Comparison of ENCODE assay signal across 30 cellular contexts in the genomic region with DNA sequence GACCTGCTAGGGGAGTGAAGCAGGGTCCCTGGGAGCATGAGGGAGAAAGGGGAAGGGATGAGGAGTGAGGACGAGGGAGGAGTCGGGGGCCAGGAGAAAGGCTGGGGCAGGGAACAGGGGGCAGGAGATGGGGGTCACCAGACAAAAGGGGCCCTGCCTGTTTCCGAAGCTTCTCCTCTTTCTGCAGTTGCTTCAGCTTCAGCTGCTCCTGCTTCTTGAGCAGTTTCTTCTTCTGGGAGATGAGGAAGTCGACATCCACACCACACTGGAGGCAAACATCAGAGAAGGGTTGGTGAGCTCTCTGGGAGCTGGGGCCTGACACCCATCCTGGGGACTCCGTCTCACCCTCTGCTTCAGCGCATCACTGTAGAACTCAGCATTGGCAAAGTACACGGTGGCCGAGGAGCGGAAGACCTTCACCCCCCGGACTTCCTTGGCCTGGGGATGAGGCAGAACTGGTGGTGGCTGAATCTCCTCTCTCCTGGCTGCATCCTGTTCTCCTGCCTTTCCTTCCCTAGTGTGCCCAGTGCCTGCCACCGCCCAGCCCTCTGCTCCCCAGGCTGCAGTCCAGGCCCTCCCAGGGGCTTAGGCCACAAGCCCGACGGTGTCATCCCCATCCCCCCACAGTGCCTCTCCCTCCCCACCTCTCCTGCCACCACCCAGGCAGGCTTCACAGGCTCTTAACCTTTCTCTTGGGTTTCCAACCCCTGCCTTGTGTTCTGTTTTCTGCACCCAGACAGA. TPM values are rescaled to one million over a fixed set of nuclear protein-coding genes. Genes with fewer than 3 reads are reported as not detected.
"Had no signal": no experiment of that assay in that cellular context is flagged by ENCODE, and none has a peak within 500 bp of the region (broad histone marks: within the 10 kb centered on the region; RNA-seq: fewer than 3 reads in every experiment).

No MANE protein-coding gene starts in this region.

- H3K4me2 ChIP-seq: SK-N-SH had no signal

- H3K4me3 ChIP-seq: SJCRH30 had no signal

- H3K9me3 Mint-ChIP-seq: activated naive CD8-positive, alpha-beta T cell treated with anti-CD3 and anti-CD28 coated beads for 36 hours; central memory CD8-positive, alpha-beta T cell; WTC11 had no signal

- H3K27me3 Mint-ChIP-seq: activated naive CD8-positive, alpha-beta T cell treated with anti-CD3 and anti-CD28 coated beads for 36 hours; central memory CD8-positive, alpha-beta T cell had no signal

- H3K4me1 Mint-ChIP-seq: activated naive CD8-positive, alpha-beta T cell treated with anti-CD3 and anti-CD28 coated beads for 36 hours had no signal

- H3K27ac Mint-ChIP-seq: activated CD8-positive, alpha-beta T cell treated with anti-CD3 and anti-CD28 coated beads, Interleukin-2, amount 10 ng/mL, durations not matched to agents 7 days and 5 days; activated naive CD8-positive, alpha-beta T cell treated with anti-CD3 and anti-CD28 coated beads for 36 hours; WTC11 had no signal

- H3K9me3 ChIP-seq: SJCRH30, SK-N-SH had no signal

- ATAC-seq: activated CD8-positive, alpha-beta T cell treated with anti-CD3 and anti-CD28 coated beads, Interleukin-2, amount 10 ng/mL, durations not matched to agents 7 days and 5 days; Panc1; WTC11 had no signal

- H3K4me1 ChIP-seq: SJCRH30 had no signal

- H3K4me3 Mint-ChIP-seq: activated CD8-positive, alpha-beta T cell treated with anti-CD3 and anti-CD28 coated beads, Interleukin-2, amount 10 ng/mL, durations not matched to agents 7 days and 5 days; activated naive CD8-positive, alpha-beta T cell treated with anti-CD3 and anti-CD28 coated beads for 36 hours; central memory CD8-positive, alpha-beta T cell; WTC11 had no signal

- H3K9ac ChIP-seq: SK-N-SH had no signal

- H3K27me3 ChIP-seq: SJCRH30 had no signal

- DNase-seq: activated CD4-positive, alpha-beta T cell treated with anti-CD3 and anti-CD28 coated beads for 48 hours; activated CD4-positive, alpha-beta T cell treated with anti-CD3 and anti-CD28 coated beads, Interleukin-2, amount 50 U/mL, for 4 hours; activated CD4-positive, CD25-positive, alpha-beta regulatory T cell treated with anti-CD3 and anti-CD28 coated beads, Interleukin-2, amount 50 U/mL, for 72 hours; activated CD8-positive, alpha-beta memory T cell treated with anti-CD3 and anti-CD28 coated beads, Interleukin-2, amount 50 U/mL, for 48 hours; activated CD8-positive, alpha-beta T cell treated with anti-CD3 and anti-CD28 coated beads, Interleukin-2, amount 10 ng/mL, durations not matched to agents 7 days and 5 days; activated naive CD4-positive, alpha-beta T cell treated with Interleukin-2 at 50 U/mL for 16 hours; activated naive CD8-positive, alpha-beta T cell treated with anti-CD3 and anti-CD28 coated beads for 36 hours; activated T-cell treated with anti-CD3 and anti-CD28 coated beads, Interleukin-2, amount 50 U/mL, for 1 hour; Kasumi-1; KBM-7; NCI-H1092; NCI-H1417 treated with DMSO at 0.1 percent for 48 hours; NCI-H1694; NCI-H2029; NCI-H2107; NCI-H2171 treated with DMSO at 0.1 percent for 48 hours; NCI-H226; NCI-H510A; NCI-H526 treated with DMSO at 0.1 percent for 48 hours; NCI-H82; OCI-M1; Right ventricle myocardium superior; RPMI8226; SJCRH30; SK-N-SH had no signal

- H3K27ac ChIP-seq: SJCRH30 had no signal

RNA-seq across cellular contexts. Expression of a gene that starts 6.9 kb away (rescaled TPM):
- total RNA-seq: activated naive CD8-positive, alpha-beta T cell treated with anti-CD3 and anti-CD28 coated beads for 36 hours; aorta; Right ventricle myocardium superior; SJCRH30; T-helper 1 cell treated with Interleukin-12 subunit alpha and Interleukin-12 subunit beta and Interleukin-4 antibody, amounts not matched to agents 30 ng/mL and 1 ng/mL, for 36 hours had no signal
- polyA plus RNA-seq: SK-N-SH had no signal
